In the genomic region with DNA sequence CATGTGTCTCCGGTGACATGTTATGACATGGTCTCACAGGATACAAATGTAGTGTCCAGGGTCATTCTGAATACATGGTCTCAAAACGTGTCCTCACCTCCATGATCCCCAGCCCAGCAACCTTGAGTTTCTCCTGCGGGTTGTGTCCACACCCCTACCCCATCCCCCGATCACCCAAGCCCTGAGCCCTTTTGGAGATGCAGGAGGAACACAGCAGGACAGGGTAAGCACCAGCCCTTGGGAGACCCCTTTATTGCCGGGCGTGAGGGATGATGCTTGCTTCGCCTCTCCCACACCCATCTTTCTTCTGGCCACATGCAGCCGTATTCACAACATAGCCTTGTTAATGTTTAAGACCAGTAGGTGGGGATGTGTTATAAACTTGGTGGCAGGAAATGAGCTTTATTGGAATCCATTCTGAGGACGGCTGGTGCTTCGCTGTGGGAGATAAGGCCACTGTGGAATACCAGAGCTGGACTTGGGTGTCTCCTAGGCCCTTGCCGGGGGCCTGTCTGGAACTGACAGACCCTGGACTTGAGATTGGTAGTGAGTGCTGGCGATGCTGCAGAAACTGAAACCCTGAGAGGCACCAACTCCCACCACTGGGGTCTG, we compare ENCODE assay signal across 1 cellular context.
TF ChIP-seq lines count a peak whose summit lies in the region.

No MANE protein-coding gene starts in this region.

TF ChIP-seq in GM12878, 131 proteins besides CTCF, POLR2A, EP300 and RAD21 (continued from another document):
- TF ChIP-seq, protein P1, sequence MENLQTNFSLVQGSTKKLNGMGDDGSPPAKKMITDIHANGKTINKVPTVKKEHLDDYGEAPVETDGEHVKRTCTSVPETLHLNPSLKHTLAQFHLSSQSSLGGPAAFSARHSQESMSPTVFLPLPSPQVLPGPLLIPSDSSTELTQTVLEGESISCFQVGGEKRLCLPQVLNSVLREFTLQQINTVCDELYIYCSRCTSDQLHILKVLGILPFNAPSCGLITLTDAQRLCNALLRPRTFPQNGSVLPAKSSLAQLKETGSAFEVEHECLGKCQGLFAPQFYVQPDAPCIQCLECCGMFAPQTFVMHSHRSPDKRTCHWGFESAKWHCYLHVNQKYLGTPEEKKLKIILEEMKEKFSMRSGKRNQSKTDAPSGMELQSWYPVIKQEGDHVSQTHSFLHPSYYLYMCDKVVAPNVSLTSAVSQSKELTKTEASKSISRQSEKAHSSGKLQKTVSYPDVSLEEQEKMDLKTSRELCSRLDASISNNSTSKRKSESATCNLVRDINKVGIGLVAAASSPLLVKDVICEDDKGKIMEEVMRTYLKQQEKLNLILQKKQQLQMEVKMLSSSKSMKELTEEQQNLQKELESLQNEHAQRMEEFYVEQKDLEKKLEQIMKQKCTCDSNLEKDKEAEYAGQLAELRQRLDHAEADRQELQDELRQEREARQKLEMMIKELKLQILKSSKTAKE (IDR thresholded peaks at IDR 0.05; ENCODE audit: low read depth, poor library complexity, severe bottlenecking), result no peak
- TF ChIP-seq ATF7 (IDR thresholded peaks at IDR 0.05; ENCODE audit: low read depth) (no peak), PAX8 (IDR thresholded peaks at IDR 0.05) (no peak), TBL1XR1 (IDR thresholded peaks at IDR 0.05; ENCODE audit: low read depth, low read length) (no peak), RCOR1 (conservative IDR thresholded peaks at IDR 0.05; ENCODE audit: low read depth, low read length) (no peak), ZZZ3 (IDR thresholded peaks at IDR 0.05; ENCODE audit: control insufficient read depth, insufficient read length, low read depth) (no peak), YBX1 (IDR thresholded peaks at IDR 0.05) (no peak)
- TF ChIP-seq, protein P2, sequence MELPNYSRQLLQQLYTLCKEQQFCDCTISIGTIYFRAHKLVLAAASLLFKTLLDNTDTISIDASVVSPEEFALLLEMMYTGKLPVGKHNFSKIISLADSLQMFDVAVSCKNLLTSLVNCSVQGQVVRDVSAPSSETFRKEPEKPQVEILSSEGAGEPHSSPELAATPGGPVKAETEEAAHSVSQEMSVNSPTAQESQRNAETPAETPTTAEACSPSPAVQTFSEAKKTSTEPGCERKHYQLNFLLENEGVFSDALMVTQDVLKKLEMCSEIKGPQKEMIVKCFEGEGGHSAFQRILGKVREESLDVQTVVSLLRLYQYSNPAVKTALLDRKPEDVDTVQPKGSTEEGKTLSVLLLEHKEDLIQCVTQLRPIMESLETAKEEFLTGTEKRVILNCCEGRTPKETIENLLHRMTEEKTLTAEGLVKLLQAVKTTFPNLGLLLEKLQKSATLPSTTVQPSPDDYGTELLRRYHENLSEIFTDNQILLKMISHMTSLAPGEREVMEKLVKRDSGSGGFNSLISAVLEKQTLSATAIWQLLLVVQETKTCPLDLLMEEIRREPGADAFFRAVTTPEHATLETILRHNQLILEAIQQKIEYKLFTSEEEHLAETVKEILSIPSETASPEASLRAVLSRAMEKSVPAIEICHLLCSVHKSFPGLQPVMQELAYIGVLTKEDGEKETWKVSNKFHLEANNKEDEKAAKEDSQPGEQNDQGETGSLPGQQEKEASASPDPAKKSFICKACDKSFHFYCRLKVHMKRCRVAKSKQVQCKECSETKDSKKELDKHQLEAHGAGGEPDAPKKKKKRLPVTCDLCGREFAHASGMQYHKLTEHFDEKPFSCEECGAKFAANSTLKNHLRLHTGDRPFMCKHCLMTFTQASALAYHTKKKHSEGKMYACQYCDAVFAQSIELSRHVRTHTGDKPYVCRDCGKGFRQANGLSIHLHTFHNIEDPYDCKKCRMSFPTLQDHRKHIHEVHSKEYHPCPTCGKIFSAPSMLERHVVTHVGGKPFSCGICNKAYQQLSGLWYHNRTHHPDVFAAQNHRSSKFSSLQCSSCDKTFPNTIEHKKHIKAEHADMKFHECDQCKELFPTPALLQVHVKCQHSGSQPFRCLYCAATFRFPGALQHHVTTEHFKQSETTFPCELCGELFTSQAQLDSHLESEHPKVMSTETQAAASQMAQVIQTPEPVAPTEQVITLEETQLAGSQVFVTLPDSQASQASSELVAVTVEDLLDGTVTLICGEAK (IDR thresholded peaks at IDR 0.05; ENCODE audit: borderline replicate concordance), result no peak
TF ChIP-seq in GM12878: peak in this region for 0.
